9 cellular contexts compared by ENCODE assay signal in genomic region chr10:89342219-89342966, GRCh38.
DNase-seq lines count a peak whose midpoint lies in the region; ATAC-seq, FAIRE-seq and TF ChIP-seq lines count a peak whose summit lies in the region.
"Had no signal": no experiment of that assay in that cellular context is flagged by ENCODE, and none has a peak within 500 bp of the region (broad histone marks: within the 10 kb centered on the region; RNA-seq: fewer than 3 reads in every experiment).

No MANE protein-coding gene starts in this region.

- no peaks in the 10 kb centered on the region for H3K9me3 ChIP-seq in parathyroid adenoma (ENCODE audit: control insufficient read depth, low read length)

- no peak overlapping the region for H3K9ac ChIP-seq in parathyroid adenoma

- H3K4me1 ChIP-seq in parathyroid adenoma = peaks cover 5% of the 10 kb centered on the region

- no peaks in the 10 kb centered on the region for H3K36me3 ChIP-seq in parathyroid adenoma (ENCODE audit: control insufficient read depth, insufficient read depth, low read length)

- FAIRE-seq in D721Med (lab: Jason Lieb, UNC) = no peak

- peak overlapping the region; percentile 77 for H2AFZ ChIP-seq in parathyroid adenoma

- H3K27ac ChIP-seq in parathyroid adenoma = peak overlapping the region; percentile 5

- H3K4me2 ChIP-seq in parathyroid adenoma (ENCODE audit: low read length) = no peak overlapping the region

- no peaks in the 10 kb centered on the region for H3K27me3 ChIP-seq in parathyroid adenoma (ENCODE audit: control insufficient read depth, insufficient read depth, low read length)

- no peaks in the 10 kb centered on the region for H3K79me2 ChIP-seq in parathyroid adenoma

- DNase-seq in GM03348 (ENCODE audit: low spot score) = peak; percentile 41
- peak; percentile 87 for DNase-seq in T1000 (lab: John Stamatoyannopoulos, UW)
- peak; percentile 52 for DNase-seq in foreskin melanocyte
- DNase-seq in D721Med (ENCODE audit: insufficient read length, low spot score) = no peak
- no peak for DNase-seq in activated T-cell treated with anti-CD3 and anti-CD28 coated beads for 4 hours
- DNase-seq in activated CD4-positive, alpha-beta T cell treated with anti-CD3 and anti-CD28 coated beads, Interleukin-2, amount 50 U/mL, for 48 hours = no peak
- DNase-seq: NCI-H345 had no signal

- no peak for ATAC-seq in GM18867 (IDR thresholded peaks at IDR 0.05; ENCODE audit: unreplicated experiment)

- H3K4me3 ChIP-seq in parathyroid adenoma (ENCODE audit: low read depth, low read length) = no peak overlapping the region

- TF ChIP-seq CTCF in parathyroid adenoma (IDR thresholded peaks at IDR 0.05) (no peak), D721Med (IDR thresholded peaks at IDR 0.05; ENCODE audit: insufficient read depth, missing control alignments) (no peak)

Comparison
In these comparisons a context has a peak if more than half of its experiments do, and no peak if none do; other contexts are left out.
1. DNase-seq: peak in GM03348 (single experiment), T1000 (single experiment) and foreskin melanocyte (single experiment); none in D721Med (single experiment), activated T-cell treated with anti-CD3 and anti-CD28 coated beads for 4 hours (single experiment) and activated CD4-positive, alpha-beta T cell treated with anti-CD3 and anti-CD28 coated beads, Interleukin-2, amount 50 U/mL, for 48 hours (0 of 2).